8 cellular contexts compared by ENCODE assay signal in the genomic region with DNA sequence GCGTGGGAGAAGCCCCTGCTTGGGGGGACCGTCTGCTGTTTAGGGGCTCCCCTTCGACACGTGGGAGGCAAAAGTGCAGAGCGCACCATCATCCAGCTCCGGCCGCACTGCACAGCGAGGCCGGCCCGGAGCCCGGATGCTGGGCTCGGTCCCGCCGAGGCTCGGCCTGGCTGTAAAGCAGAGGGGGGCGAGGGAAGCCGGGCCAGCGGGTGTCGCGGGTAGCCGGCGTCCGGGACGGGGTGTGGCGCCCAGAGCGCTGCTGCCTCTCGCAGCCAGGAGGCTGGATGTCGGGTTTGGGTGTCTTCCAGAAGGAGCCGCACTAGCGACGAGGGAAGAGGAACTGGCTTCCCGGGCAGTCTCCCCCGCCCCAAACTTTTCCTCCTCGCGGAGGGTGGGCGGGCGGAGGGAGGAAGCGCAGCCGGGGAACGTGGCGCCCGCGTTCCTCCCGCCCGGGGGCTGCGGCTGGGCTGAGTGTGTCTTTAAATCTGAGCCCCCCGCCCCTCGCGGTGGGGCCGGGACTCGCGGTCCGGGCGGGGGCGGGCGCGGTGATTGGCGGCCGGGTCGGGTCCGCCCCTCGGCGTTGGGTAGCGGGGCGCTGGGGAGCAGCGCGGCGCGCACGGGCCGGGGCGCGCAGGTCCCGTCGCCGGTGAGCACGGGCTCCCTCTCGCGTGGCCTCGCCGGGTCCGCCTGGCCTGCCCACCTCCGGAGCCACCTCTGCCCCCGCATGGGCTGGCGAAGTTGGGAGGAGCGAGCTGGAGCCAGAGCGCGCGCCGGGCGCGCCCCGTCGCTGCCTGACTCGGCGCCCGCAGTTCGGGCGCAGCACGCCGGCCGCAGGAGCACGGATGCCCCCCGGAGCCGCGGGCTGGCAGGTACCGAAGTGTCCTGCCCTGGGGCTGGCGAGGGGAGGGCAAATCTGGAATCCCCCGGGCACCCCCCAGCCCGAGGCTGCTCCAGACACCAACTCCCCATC. TPM values are rescaled to one million over a fixed set of nuclear protein-coding genes. Genes with fewer than 3 reads are reported as not detected.
DNase-seq lines count a peak whose midpoint lies in the region; ATAC-seq and TF ChIP-seq lines count a peak whose summit lies in the region.

A gene (plus strand): TSS at position 577 of the 970 bp plus-strand sequence. CDS start 47,185 bp downstream, outside the sequence.

- no peaks in the 10 kb centered on the region for H3K36me3 Mint-ChIP-seq in nephron (ENCODE audit: low read depth)

- ATAC-seq in GM18502 (IDR thresholded peaks at IDR 0.05; ENCODE audit: poor library complexity, unreplicated experiment) = peak; percentile 42
- ATAC-seq in HG02588 (IDR thresholded peaks at IDR 0.05; ENCODE audit: unreplicated experiment) = no peak

- H3K4me3 Mint-ChIP-seq in nephron = peak within 1 kb of the TSS; percentile 83 to 85 (median 85)

- no peaks in the 10 kb centered on the region for H3K27me3 ChIP-seq in tibial nerve

- no peaks in the 10 kb centered on the region for H3K36me3 ChIP-seq in tibial nerve

- TF ChIP-seq POLR2A in tibial nerve (IDR thresholded peaks at IDR 0.05) = no peak

- H3K9me3 Mint-ChIP-seq in nephron = no peaks in the 10 kb centered on the region

- H3K4me3 ChIP-seq in fibroblast of the aortic adventitia (ENCODE audit: low read depth, low read length) = peak within 1 kb of the TSS; percentile 54
- H3K4me3 ChIP-seq in tibial nerve = peak within 1 kb of the TSS; percentile 40 to 75 (median 60)

- DNase-seq in 8988T = peak; percentile 86
- DNase-seq in NCI-H510A treated with DMSO at 0.1 percent for 48 hours (lab: John Stamatoyannopoulos, UW) = peak; percentile 42
- DNase-seq in activated T-helper 1 cell treated with Interleukin-2 at 50 U/mL for 16 hours (ENCODE audit: low read depth) = peak; percentile 11
- peak; percentile 10 for DNase-seq in fibroblast of the aortic adventitia (ENCODE audit: low read depth)
- peak; percentile 37 for DNase-seq in tibial nerve (ENCODE audit: low spot score in 2 of 2)

- peak; percentile 30 for TF ChIP-seq CTCF in fibroblast of the aortic adventitia (IDR thresholded peaks at IDR 0.05; ENCODE audit: insufficient read depth, low read length)
- peak in 1 of 3 experiments; percentile 20 for TF ChIP-seq CTCF in nephron (IDR thresholded peaks at IDR 0.05; ENCODE audit: unreplicated experiment in 3 of 3)
- TF ChIP-seq CTCF in tibial nerve (IDR thresholded peaks at IDR 0.05) = peak in 4 of 5 experiments; percentile 7 to 58 (median 35)

- peak in 1 of 2 donors; percentile 9 for TF ChIP-seq EP300 in tibial nerve (IDR thresholded peaks at IDR 0.05)

- peak within 1 kb of the TSS; percentile 41 to 78 (median 45) for H3K27ac ChIP-seq in tibial nerve

- H3K4me1 ChIP-seq in tibial nerve = peaks cover 0 to 54% (median 16%) of the 10 kb centered on the region in 4 donors

- 0 to 2% methylated on average over 14 to 68 of the region's 110 CpGs for WGBS in tibial nerve, 2 donors

- H3K9me3 ChIP-seq in tibial nerve = no peaks in the 10 kb centered on the region

- H3K27ac Mint-ChIP-seq in nephron = peak within 1 kb of the TSS in 2 of 3 experiments; percentile 29 to 54

- peaks cover 61% of the 10 kb centered on the region for H3K4me1 Mint-ChIP-seq in nephron

- peaks cover 44% of the 10 kb centered on the region for H3K27me3 Mint-ChIP-seq in nephron (ENCODE audit: low read depth)

RNA-seq across cellular contexts. Expression of the gene that starts here (rescaled TPM):
- total RNA-seq in fibroblast of the aortic adventitia (ENCODE audit: low replicate concordance) (0.16 and 0.18 TPM in 2 replicates), tibial nerve (10 to 100 TPM in 2 of 4 donors, 1 to 10 TPM in 2; 5.4 to 10.9 (median 9.2) TPM)

Comparison
In these comparisons a context has a peak if more than half of its experiments do, and no peak if none do; other contexts are left out.
1. Peak in DNase-seq and H3K4me3 ChIP-seq in fibroblast of the aortic adventitia; RNA of the gene not detected or under 1 TPM.
2. DNase-seq: peak in every context shown above with its lines; median percentile 86 in 8988T; 42 in NCI-H510A treated with DMSO at 0.1 percent for 48 hours; 37 in tibial nerve; 11 in activated T-helper 1 cell treated with Interleukin-2 at 50 U/mL for 16 hours; 10 in fibroblast of the aortic adventitia.